ENCODE assay signal across 1 cellular context in the genomic region with DNA sequence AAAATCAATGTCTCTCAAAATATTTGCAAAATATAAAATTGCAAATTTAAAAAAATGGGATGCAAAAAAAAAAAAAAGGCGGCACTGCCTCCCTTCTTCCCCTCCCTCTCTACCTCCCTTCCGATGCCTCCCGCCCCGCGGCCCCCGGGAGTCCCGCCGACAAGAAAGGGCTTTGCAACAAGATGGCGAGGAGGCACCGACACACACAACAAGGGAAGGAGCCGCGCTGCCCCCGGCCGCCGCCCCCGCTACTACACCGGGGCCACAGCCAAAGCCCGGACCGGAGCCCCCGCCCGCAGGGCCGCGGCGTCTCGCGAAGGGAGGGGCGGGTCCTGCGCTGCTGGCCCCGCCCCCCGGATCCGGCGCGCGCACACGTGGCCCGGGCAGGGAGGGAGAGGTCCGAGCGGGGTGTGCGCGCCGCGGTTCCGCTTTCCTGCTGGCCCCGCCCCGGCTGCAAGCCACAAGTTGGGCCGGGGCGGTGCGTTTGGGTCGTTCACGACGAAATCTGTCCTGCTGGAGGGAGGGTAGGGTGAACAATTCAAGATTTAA.
TF ChIP-seq lines count a peak whose summit lies in the region.

Gene MNT, minus strand, starts transcription at position 184 of the 549 bp plus-strand sequence. CDS start 348 bp downstream, outside the sequence.

TF ChIP-seq in K562, 482 proteins besides CTCF, POLR2A, EP300 and RAD21 (continued from another document and continues in another):
- TF ChIP-seq MLLT1 (IDR thresholded peaks at IDR 0.05) = 0 out of 4 replicates have a peak, but pooled peaks of 1 of the 2 experiments have one; percentile 21
- no peak for TF ChIP-seq ZNF23 (CRISPR knock-in tag; IDR thresholded peaks at IDR 0.05)
- TF ChIP-seq POLR2G (IDR thresholded peaks at IDR 0.05; ENCODE audit: low read depth, low read length) = peak; percentile 74
- TF ChIP-seq ZNF436 (CRISPR knock-in tag; IDR thresholded peaks at IDR 0.05) = no peak
- TF ChIP-seq ZNF395 (CRISPR knock-in tag; IDR thresholded peaks at IDR 0.05) = no peak
- peak; percentile 99 for TF ChIP-seq NEUROD1 (IDR thresholded peaks at IDR 0.05; ENCODE audit: borderline replicate concordance, low read depth, low read length, partially characterized antibody)
- no peak for TF ChIP-seq ZNF57 (CRISPR knock-in tag; IDR thresholded peaks at IDR 0.05)
- no peak for TF ChIP-seq ZSCAN29 (IDR thresholded peaks at IDR 0.05)
- TF ChIP-seq PHF21A (IDR thresholded peaks at IDR 0.05; ENCODE audit: borderline replicate concordance, low read depth) = no peak
- TF ChIP-seq, protein P1, sequence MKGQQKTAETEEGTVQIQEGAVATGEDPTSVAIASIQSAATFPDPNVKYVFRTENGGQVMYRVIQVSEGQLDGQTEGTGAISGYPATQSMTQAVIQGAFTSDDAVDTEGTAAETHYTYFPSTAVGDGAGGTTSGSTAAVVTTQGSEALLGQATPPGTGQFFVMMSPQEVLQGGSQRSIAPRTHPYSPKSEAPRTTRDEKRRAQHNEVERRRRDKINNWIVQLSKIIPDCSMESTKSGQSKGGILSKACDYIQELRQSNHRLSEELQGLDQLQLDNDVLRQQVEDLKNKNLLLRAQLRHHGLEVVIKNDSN (CRISPR knock-in tag; IDR thresholded peaks at IDR 0.05) = peak; percentile 36; the same call in 1 of the 2 replicates
- no peak for TF ChIP-seq PHF20 (IDR thresholded peaks at IDR 0.05; ENCODE audit: partially characterized antibody)
- TF ChIP-seq ZBTB2 (IDR thresholded peaks at IDR 0.05) = no peak
- TF ChIP-seq HMG20B (CRISPR knock-in tag; IDR thresholded peaks at IDR 0.05) = no peak
- TF ChIP-seq PHF8 (IDR thresholded peaks at IDR 0.05; ENCODE audit: borderline replicate concordance, low read length) = peak; percentile 58; the same call in 1 of the 2 replicates
- TF ChIP-seq, protein P2, sequence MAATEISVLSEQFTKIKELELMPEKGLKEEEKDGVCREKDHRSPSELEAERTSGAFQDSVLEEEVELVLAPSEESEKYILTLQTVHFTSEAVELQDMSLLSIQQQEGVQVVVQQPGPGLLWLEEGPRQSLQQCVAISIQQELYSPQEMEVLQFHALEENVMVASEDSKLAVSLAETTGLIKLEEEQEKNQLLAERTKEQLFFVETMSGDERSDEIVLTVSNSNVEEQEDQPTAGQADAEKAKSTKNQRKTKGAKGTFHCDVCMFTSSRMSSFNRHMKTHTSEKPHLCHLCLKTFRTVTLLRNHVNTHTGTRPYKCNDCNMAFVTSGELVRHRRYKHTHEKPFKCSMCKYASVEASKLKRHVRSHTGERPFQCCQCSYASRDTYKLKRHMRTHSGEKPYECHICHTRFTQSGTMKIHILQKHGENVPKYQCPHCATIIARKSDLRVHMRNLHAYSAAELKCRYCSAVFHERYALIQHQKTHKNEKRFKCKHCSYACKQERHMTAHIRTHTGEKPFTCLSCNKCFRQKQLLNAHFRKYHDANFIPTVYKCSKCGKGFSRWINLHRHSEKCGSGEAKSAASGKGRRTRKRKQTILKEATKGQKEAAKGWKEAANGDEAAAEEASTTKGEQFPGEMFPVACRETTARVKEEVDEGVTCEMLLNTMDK (IDR thresholded peaks at IDR 0.05; ENCODE audit: borderline replicate concordance, insufficient read depth, low read depth, low read length, poor library complexity, severe bottlenecking) = no peak
- TF ChIP-seq EZH2 (IDR thresholded peaks at IDR 0.05; ENCODE audit: borderline replicate concordance, low read depth, low read length) = no peak
- TF ChIP-seq GABPA (tag; conservative IDR thresholded peaks at IDR 0.05; ENCODE audit: low read depth) = peak; percentile 40; the same call in 1 of the 2 replicates
- TF ChIP-seq BHLHE40 (IDR thresholded peaks at IDR 0.05; ENCODE audit: low read length) = no peak
- TF ChIP-seq RBFOX2 (IDR thresholded peaks at IDR 0.05; ENCODE audit: low read depth, low read length) = peak; percentile 66
- peak; percentile 79 for TF ChIP-seq RB1 (IDR thresholded peaks at IDR 0.05; ENCODE audit: low read depth)
- TF ChIP-seq ILK (tag; IDR thresholded peaks at IDR 0.05; ENCODE audit: borderline replicate concordance, low read depth) = no peak
- TF ChIP-seq ZNF316 (IDR thresholded peaks at IDR 0.05) = no peak
- TF ChIP-seq FIP1L1 (IDR thresholded peaks at IDR 0.05; ENCODE audit: low read depth, low read length, poor library complexity, severe bottlenecking) = peak; percentile 37
- peak in 1 of 2 experiments; percentile 8; a peak in 1 of 4 replicates for TF ChIP-seq SIN3A (IDR thresholded peaks at IDR 0.05; ENCODE audit: borderline replicate concordance in 2 of 2, control insufficient read depth in 1 of 2, low read depth in 2 of 2, low read length in 2 of 2)
- no peak for TF ChIP-seq HDAC1 (IDR thresholded peaks at IDR 0.05)
- peak; percentile 23; the same call in 1 of the 2 replicates for TF ChIP-seq JUND (IDR thresholded peaks at IDR 0.05; ENCODE audit: borderline replicate concordance, low read depth, low read length)
- TF ChIP-seq JUND (tag; IDR thresholded peaks at IDR 0.05; ENCODE audit: borderline replicate concordance, low read depth, low read length) = no peak; the same call in 2 of the 3 replicates
- no peak for TF ChIP-seq SRSF1 (IDR thresholded peaks at IDR 0.05; ENCODE audit: low read depth, low read length)
- no peak for TF ChIP-seq MTA2 (IDR thresholded peaks at IDR 0.05; ENCODE audit: low read depth)
- TF ChIP-seq ARID2 (IDR thresholded peaks at IDR 0.05) = no peak
- peak; percentile 34 for TF ChIP-seq BRD9 (IDR thresholded peaks at IDR 0.05; ENCODE audit: low read depth, partially characterized antibody)
- TF ChIP-seq FOXK2 (conservative IDR thresholded peaks at IDR 0.05 in 1 of 2, IDR thresholded peaks at IDR 0.05 in 1 of 2; ENCODE audit: low read depth in 2 of 2) = peak in 1 of 2 experiments; percentile 36; a peak in 3 of 4 replicates
- no peak for TF ChIP-seq TGIF2 (CRISPR knock-in tag; IDR thresholded peaks at IDR 0.05)
- TF ChIP-seq SP1 (CRISPR knock-in tag; IDR thresholded peaks at IDR 0.05) = no peak
- no peak for TF ChIP-seq ZNF354B (CRISPR knock-in tag; IDR thresholded peaks at IDR 0.05)
- TF ChIP-seq, protein P3, sequence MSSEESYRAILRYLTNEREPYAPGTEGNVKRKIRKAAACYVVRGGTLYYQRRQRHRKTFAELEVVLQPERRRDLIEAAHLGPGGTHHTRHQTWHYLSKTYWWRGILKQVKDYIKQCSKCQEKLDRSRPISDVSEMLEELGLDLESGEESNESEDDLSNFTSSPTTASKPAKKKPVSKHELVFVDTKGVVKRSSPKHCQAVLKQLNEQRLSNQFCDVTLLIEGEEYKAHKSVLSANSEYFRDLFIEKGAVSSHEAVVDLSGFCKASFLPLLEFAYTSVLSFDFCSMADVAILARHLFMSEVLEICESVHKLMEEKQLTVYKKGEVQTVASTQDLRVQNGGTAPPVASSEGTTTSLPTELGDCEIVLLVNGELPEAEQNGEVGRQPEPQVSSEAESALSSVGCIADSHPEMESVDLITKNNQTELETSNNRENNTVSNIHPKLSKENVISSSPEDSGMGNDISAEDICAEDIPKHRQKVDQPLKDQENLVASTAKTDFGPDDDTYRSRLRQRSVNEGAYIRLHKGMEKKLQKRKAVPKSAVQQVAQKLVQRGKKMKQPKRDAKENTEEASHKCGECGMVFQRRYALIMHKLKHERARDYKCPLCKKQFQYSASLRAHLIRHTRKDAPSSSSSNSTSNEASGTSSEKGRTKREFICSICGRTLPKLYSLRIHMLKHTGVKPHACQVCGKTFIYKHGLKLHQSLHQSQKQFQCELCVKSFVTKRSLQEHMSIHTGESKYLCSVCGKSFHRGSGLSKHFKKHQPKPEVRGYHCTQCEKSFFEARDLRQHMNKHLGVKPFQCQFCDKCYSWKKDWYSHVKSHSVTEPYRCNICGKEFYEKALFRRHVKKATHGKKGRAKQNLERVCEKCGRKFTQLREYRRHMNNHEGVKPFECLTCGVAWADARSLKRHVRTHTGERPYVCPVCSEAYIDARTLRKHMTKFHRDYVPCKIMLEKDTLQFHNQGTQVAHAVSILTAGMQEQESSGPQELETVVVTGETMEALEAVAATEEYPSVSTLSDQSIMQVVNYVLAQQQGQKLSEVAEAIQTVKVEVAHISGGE (CRISPR knock-in tag; IDR thresholded peaks at IDR 0.05) = no peak
- no peak for TF ChIP-seq NFYB (IDR thresholded peaks at IDR 0.05; ENCODE audit: extremely low read depth, insufficient read length)
- peak; percentile 19 for TF ChIP-seq TAF9B (IDR thresholded peaks at IDR 0.05; ENCODE audit: partially characterized antibody)
- TF ChIP-seq, protein P4, sequence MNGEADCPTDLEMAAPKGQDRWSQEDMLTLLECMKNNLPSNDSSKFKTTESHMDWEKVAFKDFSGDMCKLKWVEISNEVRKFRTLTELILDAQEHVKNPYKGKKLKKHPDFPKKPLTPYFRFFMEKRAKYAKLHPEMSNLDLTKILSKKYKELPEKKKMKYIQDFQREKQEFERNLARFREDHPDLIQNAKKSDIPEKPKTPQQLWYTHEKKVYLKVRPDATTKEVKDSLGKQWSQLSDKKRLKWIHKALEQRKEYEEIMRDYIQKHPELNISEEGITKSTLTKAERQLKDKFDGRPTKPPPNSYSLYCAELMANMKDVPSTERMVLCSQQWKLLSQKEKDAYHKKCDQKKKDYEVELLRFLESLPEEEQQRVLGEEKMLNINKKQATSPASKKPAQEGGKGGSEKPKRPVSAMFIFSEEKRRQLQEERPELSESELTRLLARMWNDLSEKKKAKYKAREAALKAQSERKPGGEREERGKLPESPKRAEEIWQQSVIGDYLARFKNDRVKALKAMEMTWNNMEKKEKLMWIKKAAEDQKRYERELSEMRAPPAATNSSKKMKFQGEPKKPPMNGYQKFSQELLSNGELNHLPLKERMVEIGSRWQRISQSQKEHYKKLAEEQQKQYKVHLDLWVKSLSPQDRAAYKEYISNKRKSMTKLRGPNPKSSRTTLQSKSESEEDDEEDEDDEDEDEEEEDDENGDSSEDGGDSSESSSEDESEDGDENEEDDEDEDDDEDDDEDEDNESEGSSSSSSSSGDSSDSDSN (IDR thresholded peaks at IDR 0.05; ENCODE audit: borderline replicate concordance in 1 of 2, low read depth in 2 of 2, low read length in 2 of 2) = 0 out of 4 replicates have a peak, but pooled peaks of 1 of the 2 experiments have one; percentile 10
- TF ChIP-seq, protein P5, sequence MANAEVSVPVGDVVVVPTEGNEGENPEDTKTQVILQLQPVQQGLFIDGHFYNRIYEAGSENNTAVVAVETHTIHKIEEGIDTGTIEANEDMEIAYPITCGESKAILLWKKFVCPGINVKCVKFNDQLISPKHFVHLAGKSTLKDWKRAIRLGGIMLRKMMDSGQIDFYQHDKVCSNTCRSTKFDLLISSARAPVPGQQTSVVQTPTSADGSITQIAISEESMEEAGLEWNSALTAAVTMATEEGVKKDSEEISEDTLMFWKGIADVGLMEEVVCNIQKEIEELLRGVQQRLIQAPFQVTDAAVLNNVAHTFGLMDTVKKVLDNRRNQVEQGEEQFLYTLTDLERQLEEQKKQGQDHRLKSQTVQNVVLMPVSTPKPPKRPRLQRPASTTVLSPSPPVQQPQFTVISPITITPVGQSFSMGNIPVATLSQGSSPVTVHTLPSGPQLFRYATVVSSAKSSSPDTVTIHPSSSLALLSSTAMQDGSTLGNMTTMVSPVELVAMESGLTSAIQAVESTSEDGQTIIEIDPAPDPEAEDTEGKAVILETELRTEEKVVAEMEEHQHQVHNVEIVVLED (CRISPR knock-in tag; IDR thresholded peaks at IDR 0.05) = peak; percentile 75
- TF ChIP-seq ZNF639 (CRISPR knock-in tag; conservative IDR thresholded peaks at IDR 0.05 in 1 of 2, IDR thresholded peaks at IDR 0.05 in 1 of 2) = peak in 1 of 2 experiments; percentile 52; a peak in 1 of 4 replicates
- TF ChIP-seq POLR2H (tag; IDR thresholded peaks at IDR 0.05; ENCODE audit: low read depth) = peak; percentile 41; the same call in 1 of the 2 replicates
- TF ChIP-seq COPS2 (conservative IDR thresholded peaks at IDR 0.05) = no peak
